In genomic region chr17:48555616-48556533, GRCh38 we compare ENCODE assay signal across 8 cellular contexts. TPM values are rescaled to one million over a fixed set of nuclear protein-coding genes. Genes with fewer than 3 reads are reported as not detected.
DNase-seq lines count a peak whose midpoint lies in the region; ATAC-seq and TF ChIP-seq lines count a peak whose summit lies in the region.

No MANE protein-coding gene starts in this region.

- DNase-seq in HCEC 1CT (peak; percentile 55), T-cell (no peak), foreskin fibroblast (no peak), DMS53 treated with DMSO at 0.1 percent for 48 hours (lab: John Stamatoyannopoulos, UW; ENCODE audit: unreplicated experiment) (no peak), dorsolateral prefrontal cortex (no peak), GM19238 (ENCODE audit: insufficient read length, low spot score) (no peak)

- ATAC-seq in T-cell (replicated peaks in 1 of 4) (peak; percentile 41 to 68 (median 48)), HG02763 (IDR thresholded peaks at IDR 0.05; ENCODE audit: unreplicated experiment) (no peak)

- POLR2A ChIA-PET in T-cell (lab: Charles Lee) = interaction anchor here (0.7 kb wide), 2 partner anchors 49 to 103 kb away, joined by 4 to 5 read pairs; no protein-coding TSS in a partner anchor

- peak overlapping the region in 10 of 21 experiments; percentile 41 to 82 (median 70) for H3K27ac ChIP-seq in skin epidermis
- no peak overlapping the region for H3K27ac ChIP-seq in dorsolateral prefrontal cortex

- CTCF ChIA-PET in T-cell (lab: Charles Lee) = interaction anchor here (0.6 to 0.9 kb wide), 5 partner anchors 33 to 193 kb away, joined by 3 to 7 read pairs (median 4); partner anchors contain the start of gene HOXB5 (in 1 of the 2)

- intact Hi-C loops in dorsolateral prefrontal cortex (cut with DNase I) = no loop called here

- no peaks in the 10 kb centered on the region for H3K9me3 Mint-ChIP-seq in T-cell

- H3K4me3 ChIP-seq in foreskin fibroblast (ENCODE audit: low read depth in 1 of 2, low read length in 2 of 2) (peak overlapping the region; percentile 15 to 22), skin epidermis (peak overlapping the region in 5 of 7 experiments; percentile 12 to 39 (median 14)), dorsolateral prefrontal cortex (no peak overlapping the region)

- peak overlapping the region; percentile 80 to 90 (median 87) for H3K4me3 Mint-ChIP-seq in T-cell

- TF ChIP-seq CTCF in foreskin fibroblast (IDR thresholded peaks at IDR 0.05; ENCODE audit: low read depth, low read length) (no peak), dorsolateral prefrontal cortex (IDR thresholded peaks at IDR 0.05 in 54 of 56, conservative IDR thresholded peaks at IDR 0.05 in 2 of 56; ENCODE audit: low read depth in 1 of 56, partially characterized antibody in 56 of 56) (no peak)

- peaks cover 13 to 100% (median 98%) of the 10 kb centered on the region in 45 donors for H3K27me3 ChIP-seq in dorsolateral prefrontal cortex

- H3K27me3 Mint-ChIP-seq in T-cell = peaks cover 15 to 18% of the 10 kb centered on the region in 2 donors

- H3K4me1 Mint-ChIP-seq in T-cell = peaks cover 9 to 20% (median 17%) of the 10 kb centered on the region in 3 donors

- H3K27ac Mint-ChIP-seq in T-cell = peak overlapping the region in 1 of 2 donors; percentile 36

- peaks cover 5% of the 10 kb centered on the region for H3K36me3 Mint-ChIP-seq in T-cell

RNA-seq across cellular contexts. Expression of gene HOXB2, which starts 11.0 kb away (rescaled TPM):
- total RNA-seq in T-cell = 10 to 100 TPM; 12.1 to 37.3 (median 25.6) TPM
- 1 to 10 TPM in 8 of 120 experiments, under 1 TPM in 20, not detected in 92; 0.26 to 1.7 (median 0.62) TPM for total RNA-seq in dorsolateral prefrontal cortex

RNA-seq across cellular contexts. Expression of gene HOXB4, which starts 22.3 kb away (rescaled TPM):
- 1 to 10 TPM; 1.4 to 3.7 (median 1.5) TPM for total RNA-seq in T-cell
- under 1 TPM in 9 of 120 experiments, not detected in 111; 0.13 to 0.32 (median 0.21) TPM for total RNA-seq in dorsolateral prefrontal cortex

RNA-seq across cellular contexts. Expression of gene HOXB1, which starts 25.1 kb away (rescaled TPM):
- total RNA-seq in T-cell (not detected), dorsolateral prefrontal cortex (not detected)

RNA-seq across cellular contexts. Expression of gene HOXB3, which starts 34.2 kb away (rescaled TPM):
- 1 to 10 TPM; 3.5 to 7.7 (median 4.2) TPM for total RNA-seq in T-cell
- total RNA-seq in dorsolateral prefrontal cortex = 1 to 10 TPM in 2 of 120 experiments, under 1 TPM in 18, not detected in 100; 0.11 to 1.4 (median 0.58) TPM

RNA-seq across cellular contexts. Expression of gene HOXB5, which starts 37.7 kb away (rescaled TPM):
- total RNA-seq in T-cell = not detected
- under 1 TPM in 1 of 120 experiments, not detected in 119; 0.23 TPM for total RNA-seq in dorsolateral prefrontal cortex

Comparison
In these comparisons a context has a peak if more than half of its experiments do, and no peak if none do; other contexts are left out.
1. H3K4me3 ChIP-seq: peak in foreskin fibroblast (2 of 2) and skin epidermis (5 of 7); none in dorsolateral prefrontal cortex (0 of 59).
2. RNA of gene HOXB2, which starts 11.0 kb away (total RNA-seq): 12.1 to 37.3 TPM in T-cell; 0.26 to 1.7 TPM in dorsolateral prefrontal cortex; every median in the first group is over 4 times any median in the second.